ENCODE assay signal across 8 cellular contexts in the genomic region with DNA sequence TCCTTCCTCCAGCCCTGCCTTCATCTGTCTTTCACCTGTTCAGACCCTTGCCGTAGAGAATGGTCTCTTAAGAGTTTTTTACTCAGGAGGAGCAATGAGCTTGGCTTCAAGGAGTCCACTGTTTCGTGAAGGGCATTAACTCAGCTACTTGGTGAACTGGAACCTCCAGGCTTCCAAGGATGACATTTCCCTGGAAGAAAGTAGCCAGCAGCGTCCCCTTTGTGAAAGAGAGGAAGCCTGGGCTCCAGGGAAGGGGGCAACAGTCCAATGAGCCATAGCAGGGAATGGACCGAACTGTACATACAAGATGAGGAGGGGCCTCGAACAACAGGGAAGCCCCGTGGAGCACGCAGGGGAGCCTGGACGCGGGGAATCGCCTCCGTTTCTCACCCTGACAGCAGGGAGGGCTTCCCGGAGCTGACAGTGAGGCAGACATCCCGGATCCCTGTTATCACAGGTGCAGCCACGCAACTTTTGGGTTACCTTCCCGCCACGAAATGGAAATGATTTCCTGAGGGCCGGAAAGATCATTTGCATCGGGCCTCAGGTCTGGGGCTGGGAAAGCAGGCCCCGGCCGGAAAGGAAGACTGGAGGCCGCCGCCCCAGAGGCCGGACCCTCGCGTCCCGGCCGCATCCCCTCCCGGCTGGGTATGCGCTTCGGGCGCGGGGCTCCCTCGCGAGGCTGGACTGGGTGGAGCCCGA. TPM values are rescaled to one million over a fixed set of nuclear protein-coding genes. Genes with fewer than 3 reads are reported as not detected.
DNase-seq lines count a peak whose midpoint lies in the region; ATAC-seq and TF ChIP-seq lines count a peak whose summit lies in the region.

No MANE protein-coding gene starts in this region.

- H3K4me3 ChIP-seq in astrocyte of the cerebellum (ENCODE audit: low read depth, low read length) (peak overlapping the region; percentile 18), lower lobe of right lung (peak overlapping the region; percentile 71), thoracic aorta (peak overlapping the region; percentile 71), SJCRH30 (no peak overlapping the region)

- no peak overlapping the region for H3K27ac Mint-ChIP-seq in activated CD8-positive, alpha-beta memory T cell treated with anti-CD3 and anti-CD28 coated beads, Interleukin-2, amount 10 ng/mL, durations not matched to agents 7 days and 5 days

- ATAC-seq in activated CD8-positive, alpha-beta memory T cell treated with anti-CD3 and anti-CD28 coated beads, Interleukin-2, amount 10 ng/mL, durations not matched to agents 7 days and 5 days: no peak
- ATAC-seq in lower lobe of right lung: no peak
- ATAC-seq in thoracic aorta (ENCODE audit: insufficient number of reproducible peaks, low FRiP score, low read depth): no peak

- H3K4me3 Mint-ChIP-seq in activated CD8-positive, alpha-beta memory T cell treated with anti-CD3 and anti-CD28 coated beads, Interleukin-2, amount 10 ng/mL, durations not matched to agents 7 days and 5 days: peak overlapping the region; percentile 59

- TF ChIP-seq CTCF in astrocyte of the cerebellum (IDR thresholded peaks at IDR 0.05; ENCODE audit: low read depth, low read length, missing control alignments) (no peak), lower lobe of right lung (IDR thresholded peaks at IDR 0.05) (no peak), thoracic aorta (IDR thresholded peaks at IDR 0.05) (no peak)

- no peaks in the 10 kb centered on the region for H3K9me3 Mint-ChIP-seq in activated CD8-positive, alpha-beta memory T cell treated with anti-CD3 and anti-CD28 coated beads, Interleukin-2, amount 10 ng/mL, durations not matched to agents 7 days and 5 days (ENCODE audit: low read depth)

- H3K27ac ChIP-seq in lower lobe of right lung (peak overlapping the region; percentile 83), thoracic aorta (no peak overlapping the region), SJCRH30 (no peak overlapping the region)

- H3K27me3 Mint-ChIP-seq in activated CD8-positive, alpha-beta memory T cell treated with anti-CD3 and anti-CD28 coated beads, Interleukin-2, amount 10 ng/mL, durations not matched to agents 7 days and 5 days: peaks cover 22% of the 10 kb centered on the region

- intact Hi-C loops in lower lobe of right lung (cut with DNase I): no loop called here

- no peaks in the 10 kb centered on the region for H3K36me3 Mint-ChIP-seq in activated CD8-positive, alpha-beta memory T cell treated with anti-CD3 and anti-CD28 coated beads, Interleukin-2, amount 10 ng/mL, durations not matched to agents 7 days and 5 days

- H3K9me3 ChIP-seq in lower lobe of right lung (no peaks in the 10 kb centered on the region), thoracic aorta (no peaks in the 10 kb centered on the region), SJCRH30 (replicated peaks) (no peaks in the 10 kb centered on the region)

- in situ Hi-C loops in astrocyte of the cerebellum (cut with HindIII; ENCODE audit: low sequenced_read_pairs): no loop called here

- H3K4me1 Mint-ChIP-seq in activated CD8-positive, alpha-beta memory T cell treated with anti-CD3 and anti-CD28 coated beads, Interleukin-2, amount 10 ng/mL, durations not matched to agents 7 days and 5 days: peaks cover 25% of the 10 kb centered on the region

- CTCF ChIA-PET in activated CD8-positive, alpha-beta memory T cell treated with anti-CD3 and anti-CD28 coated beads, Interleukin-2, amount 10 ng/mL, durations not matched to agents 7 days and 5 days (lab: Charles Lee): interaction anchor here (0.7 to 4.0 kb wide), 6 partner anchors 8 to 51 kb away, joined by 3 to 37 read pairs (median 4); partner anchors contain the start of gene VPS18

- TF ChIP-seq POLR2A in erythroblast (IDR thresholded peaks at IDR 0.05; ENCODE audit: low read length): no peak

- H3K27me3 ChIP-seq in lower lobe of right lung (ENCODE audit: low read depth) (peaks cover 16% of the 10 kb centered on the region), thoracic aorta (replicated peaks; ENCODE audit: insufficient read depth) (peaks cover 5% of the 10 kb centered on the region), SJCRH30 (no peaks in the 10 kb centered on the region)

- no peaks in the 10 kb centered on the region for H3K36me3 ChIP-seq in lower lobe of right lung
- no peaks in the 10 kb centered on the region for H3K36me3 ChIP-seq in thoracic aorta
- H3K36me3 ChIP-seq in SJCRH30: no peaks in the 10 kb centered on the region

- H3K4me1 ChIP-seq in lower lobe of right lung (peaks cover 43% of the 10 kb centered on the region), thoracic aorta (ENCODE audit: control insufficient read depth in 1 of 2, low read depth in 2 of 2) (peaks cover 14 to 23% of the 10 kb centered on the region in 2 donors), SJCRH30 (peaks cover 20% of the 10 kb centered on the region)

- DNase-seq in activated CD8-positive, alpha-beta memory T cell treated with anti-CD3 and anti-CD28 coated beads, Interleukin-2, amount 10 ng/mL, durations not matched to agents 7 days and 5 days: no peak
- no peak for DNase-seq in activated CD8-positive, alpha-beta memory T cell treated with anti-CD3 and anti-CD28 coated beads, Interleukin-2, amount 50 U/mL, for 4 hours
- DNase-seq in astrocyte of the cerebellum (ENCODE audit: low read depth) (no peak), lower lobe of right lung (no peak), thoracic aorta (ENCODE audit: low spot score) (no peak), UCSD-AML1 (lab: John Stamatoyannopoulos, UW; ENCODE audit: unreplicated experiment) (no peak), SJCRH30 (no peak), erythroblast (lab: John Stamatoyannopoulos, UW) (no peak)

RNA-seq across cellular contexts. Expression of gene SPINT1, which starts 0.5 kb away (rescaled TPM):
- total RNA-seq in activated CD8-positive, alpha-beta memory T cell treated with anti-CD3 and anti-CD28 coated beads, Interleukin-2, amount 10 ng/mL, durations not matched to agents 7 days and 5 days: 1 to 10 TPM; 3.7 to 4.0 TPM
- 76.5 TPM for total RNA-seq in lower lobe of right lung
- total RNA-seq in thoracic aorta: 1 to 10 TPM; 4.6 to 4.8 TPM
- total RNA-seq in SJCRH30 (2014; rRNA removed; shearing (Covaris generic)): not detected in 2 replicates

RNA-seq across cellular contexts. Expression of gene PPP1R14D, which starts 14.8 kb away (rescaled TPM):
- total RNA-seq in activated CD8-positive, alpha-beta memory T cell treated with anti-CD3 and anti-CD28 coated beads, Interleukin-2, amount 10 ng/mL, durations not matched to agents 7 days and 5 days: not detected
- total RNA-seq in lower lobe of right lung (0.53 TPM), thoracic aorta (not detected)
- not detected in 2 replicates for total RNA-seq in SJCRH30 (2014; rRNA removed; shearing (Covaris generic))

RNA-seq across cellular contexts. Expression of gene RHOV, which starts 30.7 kb away (rescaled TPM):
- not detected for total RNA-seq in activated CD8-positive, alpha-beta memory T cell treated with anti-CD3 and anti-CD28 coated beads, Interleukin-2, amount 10 ng/mL, durations not matched to agents 7 days and 5 days
- total RNA-seq in lower lobe of right lung: 1.5 TPM
- not detected for total RNA-seq in thoracic aorta
- 0.61 and 0.84 TPM in 2 replicates for total RNA-seq in SJCRH30 (2014; rRNA removed; shearing (Covaris generic))

RNA-seq across cellular contexts. Expression of gene DNAJC17, which starts 36.1 kb away (rescaled TPM):
- total RNA-seq in activated CD8-positive, alpha-beta memory T cell treated with anti-CD3 and anti-CD28 coated beads, Interleukin-2, amount 10 ng/mL, durations not matched to agents 7 days and 5 days: 10 to 100 TPM; 45.6 to 51.2 TPM
- total RNA-seq in lower lobe of right lung (28.4 TPM), thoracic aorta (10 to 100 TPM in 1 of 2 donors, 1 to 10 TPM in 1; 6.1 to 20.4 TPM)
- 35.0 and 43.5 TPM in 2 replicates for total RNA-seq in SJCRH30 (2014; rRNA removed; shearing (Covaris generic))

RNA-seq across cellular contexts. Expression of gene ZFYVE19, which starts 36.4 kb away (rescaled TPM):
- 10 to 100 TPM; 28.2 TPM for total RNA-seq in activated CD8-positive, alpha-beta memory T cell treated with anti-CD3 and anti-CD28 coated beads, Interleukin-2, amount 10 ng/mL, durations not matched to agents 7 days and 5 days
- total RNA-seq in lower lobe of right lung: 29.6 TPM
- total RNA-seq in thoracic aorta: 10 to 100 TPM; 10.9 to 17.3 TPM
- total RNA-seq in SJCRH30 (2014; rRNA removed; shearing (Covaris generic)): 10.6 and 14.1 TPM in 2 replicates

Comparison
In these comparisons a context has a peak if more than half of its experiments do, and no peak if none do; other contexts are left out.
1. RNA of gene SPINT1, which starts 0.5 kb away (total RNA-seq): 76.5 TPM in lower lobe of right lung (single experiment); 4.6 to 4.8 TPM in thoracic aorta, 3.7 to 4.0 TPM in activated CD8-positive, alpha-beta memory T cell treated with anti-CD3 and anti-CD28 coated beads, Interleukin-2, amount 10 ng/mL, durations not matched to agents 7 days and 5 days and not detected in SJCRH30; every median in the first group is over 10 times any median in the second.